13 cellular contexts compared by ENCODE assay signal in the genomic region with DNA sequence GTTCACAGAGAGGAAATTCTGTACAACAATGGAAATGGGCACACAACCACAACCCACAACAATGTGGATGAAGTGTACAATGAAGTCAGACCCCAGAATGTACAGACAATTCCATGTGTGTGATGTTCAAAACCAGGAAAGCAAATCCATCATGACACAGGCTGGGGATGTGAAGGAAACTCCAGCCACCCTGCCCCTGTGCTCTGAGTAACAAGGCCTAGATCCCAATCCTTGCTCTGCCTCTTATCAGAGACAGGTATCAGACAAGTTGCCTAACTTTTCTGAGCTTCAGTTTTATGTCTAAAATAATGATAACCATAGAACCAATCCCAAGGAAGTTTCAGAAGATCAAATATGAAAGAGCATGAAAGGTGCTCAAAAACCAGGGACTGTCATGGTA. TPM values are rescaled to one million over a fixed set of nuclear protein-coding genes. Genes with fewer than 3 reads are reported as not detected.
DNase-seq lines count a peak whose midpoint lies in the region; ATAC-seq, FAIRE-seq and TF ChIP-seq lines count a peak whose summit lies in the region.
"Had no signal": no experiment of that assay in that cellular context is flagged by ENCODE, and none has a peak within 500 bp of the region (broad histone marks: within the 10 kb centered on the region; RNA-seq: fewer than 3 reads in every experiment).

No MANE protein-coding gene starts in this region.

- no peaks in the 10 kb centered on the region for H3K36me3 Mint-ChIP-seq in T-cell
- H3K36me3 Mint-ChIP-seq in type B pancreatic cell: no peaks in the 10 kb centered on the region

- TF ChIP-seq EP300 in HepG2 (IDR thresholded peaks at IDR 0.05; ENCODE audit: low read depth in 2 of 2, low read length in 2 of 2): no peak
- no peak for TF ChIP-seq EP300 in HepG2 (CRISPR knock-in tag; IDR thresholded peaks at IDR 0.05; ENCODE audit: borderline replicate concordance)

- H3K4me1 Mint-ChIP-seq in T-cell: peaks cover 14 to 15% (median 15%) of the 10 kb centered on the region in 3 donors
- H3K4me1 Mint-ChIP-seq in type B pancreatic cell (ENCODE audit: unreplicated experiment): peaks cover 5% of the 10 kb centered on the region

- H3K4me3 ChIP-seq in HepG2 (replicated peaks in 1 of 3; ENCODE audit: insufficient read depth in 1 of 3, low read depth in 2 of 3, low read length in 3 of 3) (no peak overlapping the region), right lobe of liver (no peak overlapping the region), fibroblast of the aortic adventitia (ENCODE audit: low read depth, low read length) (peak overlapping the region; percentile 13)
- H3K4me3 ChIP-seq: body of pancreas had no signal

- H3K9me3 ChIP-seq in HepG2 (ENCODE audit: low read length): no peaks in the 10 kb centered on the region
- no peaks in the 10 kb centered on the region for H3K9me3 ChIP-seq in right lobe of liver
- H3K9me3 ChIP-seq: body of pancreas, lower lobe of right lung had no signal

- FAIRE-seq in HepG2 (lab: Jason Lieb, UNC): no peak

- H3K27me3 Mint-ChIP-seq in T-cell (no peaks in the 10 kb centered on the region), type B pancreatic cell (no peaks in the 10 kb centered on the region)

- H3K27ac Mint-ChIP-seq in T-cell (no peak overlapping the region), type B pancreatic cell (no peak overlapping the region)

- H3K79me2 ChIP-seq in HepG2 (ENCODE audit: insufficient read depth, low read length): peaks cover 17% of the 10 kb centered on the region

- H3K27ac ChIP-seq in HepG2 (ENCODE audit: extremely low read length, insufficient read depth, low read length): no peak overlapping the region
- H3K27ac ChIP-seq in right lobe of liver: peak overlapping the region in 1 of 3 donors; percentile 90

- TF ChIP-seq POLR2A in HepG2 (IDR thresholded peaks at IDR 0.05; ENCODE audit: insufficient read depth in 1 of 2, low read depth in 2 of 2, low read length in 2 of 2) (peak in 1 of 2 experiments; percentile 47; a peak in 1 of 4 replicates), right lobe of liver (IDR thresholded peaks at IDR 0.05) (no peak)

- H2AFZ ChIP-seq in HepG2 (ENCODE audit: low read length): no peak overlapping the region

- H3K4me1 ChIP-seq in HepG2 (ENCODE audit: insufficient read depth, low read length) (peaks cover 25% of the 10 kb centered on the region), right lobe of liver (peaks cover 0 to 11% (median 0%) of the 10 kb centered on the region in 4 donors)

- no peak for DNase-seq in HepG2 (ENCODE audit: low spot score)
- no peak for DNase-seq in right lobe of liver
- DNase-seq in T-cell: no peak
- DNase-seq in fibroblast of the aortic adventitia (ENCODE audit: low read depth): no peak
- no peak for DNase-seq in type B pancreatic cell (ENCODE audit: extremely low spot score, unreplicated experiment)
- DNase-seq in putamen (ENCODE audit: low spot score): no peak
- no peak for DNase-seq in DMS 273 (lab: John Stamatoyannopoulos, UW; ENCODE audit: unreplicated experiment)
- DNase-seq in activated CD4-positive, CD25-positive, alpha-beta regulatory T cell (lab: John Stamatoyannopoulos, UW): no peak
- DNase-seq: body of pancreas; lower lobe of right lung; NCI-H2029; stimulated activated CD4-positive, alpha-beta T cell treated with anti-CD3 and anti-CD28 coated beads, Interleukin-1b, Interleukin-23, amount 100 ng/mL, for 48 hours; stimulated activated naive CD4-positive, alpha-beta T cell had no signal

- H4K20me1 ChIP-seq in HepG2 (ENCODE audit: insufficient read depth, low read length): peaks cover 8% of the 10 kb centered on the region; the same call in 1 of the 2 replicates

- intact Hi-C loops in HepG2 (cut with micrococcal nuclease; ENCODE audit: unreplicated experiment): loop anchor here (5.0 kb wide), 1 partner anchor 38 kb away; no protein-coding TSS in a partner anchor
- intact Hi-C loops in right lobe of liver (cut with DNase I): no loop called here

- in situ Hi-C loops in HepG2 (cut with HindIII; ENCODE audit: extremely low pct_ligation_motif_present, low pct_unique_long_range_greater_than_20kb): no loop called here

- BruUV-seq in HepG2 (replicated peaks; lab: Mats Ljungman, UMichigan): no TSS peak

- H3K4me2 ChIP-seq in HepG2 (ENCODE audit: low read depth, low read length): peak overlapping the region; percentile 91; the same call in 1 of the 2 replicates

- POLR2A ChIA-PET in HepG2 (lab: Yijun Ruan, JAX): interaction anchor here (3.1 to 4.4 kb wide), 3 partner anchors 63 to 75 kb away, joined by 19 to 85 read pairs (median 62); a partner anchor contains a TSS
- POLR2A ChIA-PET in T-cell (lab: Charles Lee): no interaction called here

- CTCF ChIA-PET in HepG2 (lab: Yijun Ruan, JAX; ENCODE audit: low intra/inter-chr PET ratio, low total read pairs): no interaction called here
- CTCF ChIA-PET in T-cell (lab: Charles Lee): interaction anchor here in 1 of 2 donors (0.7 to 1.0 kb wide), 2 partner anchors 57 to 77 kb away, joined by 3 to 4 read pairs; no protein-coding TSS in a partner anchor

- H3K9ac ChIP-seq in HepG2 (ENCODE audit: insufficient read depth, low read depth, low read length): no peak overlapping the region

- H3K27me3 ChIP-seq in HepG2 (ENCODE audit: control insufficient read depth in 1 of 2, insufficient read depth in 2 of 2, low read length in 2 of 2): no peaks in the 10 kb centered on the region; a peak in 1 of 5 replicates
- no peaks in the 10 kb centered on the region for H3K27me3 ChIP-seq in right lobe of liver
- H3K27me3 ChIP-seq: body of pancreas had no signal

- no peak for TF ChIP-seq RAD21 in HepG2 (CRISPR knock-in tag; IDR thresholded peaks at IDR 0.05)

- H3K9me3 Mint-ChIP-seq in T-cell (no peaks in the 10 kb centered on the region), type B pancreatic cell (no peaks in the 10 kb centered on the region)

- H3K36me3 ChIP-seq in HepG2 (replicated peaks in 1 of 2; ENCODE audit: control insufficient read depth in 1 of 2, insufficient read depth in 2 of 2, low read length in 2 of 2): peaks cover 5 to 8% of the 10 kb centered on the region in 2 experiments; a peak in 3 of 5 replicates
- H3K36me3 ChIP-seq in right lobe of liver: no peaks in the 10 kb centered on the region
- H3K36me3 ChIP-seq: lower lobe of right lung had no signal

- H3K4me3 Mint-ChIP-seq in T-cell (peak overlapping the region; percentile 89 to 96 (median 90)), type B pancreatic cell (peak overlapping the region; percentile 95)

- no peak for ATAC-seq in HepG2
- no peak for ATAC-seq in right lobe of liver
- no peak for ATAC-seq in T-cell (replicated peaks in 1 of 4)
- ATAC-seq: body of pancreas, lower lobe of right lung had no signal

- TF ChIP-seq CTCF in HepG2 (CRISPR knock-in tag; IDR thresholded peaks at IDR 0.05): no peak
- TF ChIP-seq CTCF in right lobe of liver (IDR thresholded peaks at IDR 0.05): no peak
- no peak for TF ChIP-seq CTCF in fibroblast of the aortic adventitia (IDR thresholded peaks at IDR 0.05; ENCODE audit: insufficient read depth, low read length)
- no peak for TF ChIP-seq CTCF in type B pancreatic cell (conservative IDR thresholded peaks at IDR 0.05)

TF ChIP-seq in HepG2, 621 proteins besides CTCF, POLR2A, EP300 and RAD21 (continues in another document):
- TF ChIP-seq POLR2AphosphoS5 (IDR thresholded peaks at IDR 0.05; ENCODE audit: low read depth, low read length) (peak; percentile 47; the same call in 1 of the 2 replicates), FIP1L1 (IDR thresholded peaks at IDR 0.05; ENCODE audit: borderline replicate concordance, insufficient read depth, low read depth, low read length) (no peak), ZC3H4 (CRISPR knock-in tag; IDR thresholded peaks at IDR 0.05; ENCODE audit: borderline replicate concordance) (peak; percentile 22; the same call in 1 of the 2 replicates), POLR2G (IDR thresholded peaks at IDR 0.05; ENCODE audit: low read depth, low read length) (peak; percentile 22; the same call in 1 of the 2 replicates), CBX1 (IDR thresholded peaks at IDR 0.05; ENCODE audit: low read depth) (no peak), ZNF101 (CRISPR knock-in tag; IDR thresholded peaks at IDR 0.05; ENCODE audit: borderline replicate concordance, low read depth) (no peak), MAZ (IDR thresholded peaks at IDR 0.05; ENCODE audit: borderline replicate concordance, low read depth, low read length) (no peak), MAZ (CRISPR knock-in tag; IDR thresholded peaks at IDR 0.05; ENCODE audit: low read depth) (0 out of 2 replicates have a peak, but pooled peaks have one; percentile 7), PAF1 (CRISPR knock-in tag; IDR thresholded peaks at IDR 0.05) (peak; percentile 85; the same call in 1 of the 2 replicates)

RNA-seq across cellular contexts. Expression of a gene that starts 1.8 kb away (rescaled TPM):
- total RNA-seq in HepG2 (2016; rRNA removed; fragmentation: Illumina TruSeq; extraction: Trizol): 7.2 and 8.6 TPM in 2 replicates
- 20.8 and 21.6 TPM in 2 replicates for total RNA-seq in HepG2 (2016; cell fraction: cytosol; rRNA removed; fragmentation: Illumina TruSeq; extraction: Trizol; ENCODE audit: low read depth)
- 6.9 and 8.1 TPM in 2 replicates for total RNA-seq in HepG2 (2016; cell fraction: insoluble cytoplasmic fraction; rRNA removed; fragmentation: Illumina TruSeq; extraction: Trizol)
- total RNA-seq in HepG2 (2016; cell fraction: membrane; rRNA removed; fragmentation: Illumina TruSeq; extraction: Trizol): 15.4 and 16.2 TPM in 2 replicates
- 6.3 TPM in 2 replicates for total RNA-seq in HepG2 (2016; cell fraction: nucleus; rRNA removed; fragmentation: Illumina TruSeq; extraction: Trizol)
- 2.0 and 2.8 TPM in 2 replicates for polyA plus RNA-seq in HepG2 (2011; rRNA removed)
- 1.3 and 3.1 TPM in 2 replicates for polyA plus RNA-seq in HepG2 (2011; cell fraction: cytosol; rRNA removed)
- polyA plus RNA-seq in HepG2 (2011; cell fraction: nucleus; rRNA removed): 4.1 and 5.0 TPM in 2 replicates
- 3.8 and 4.5 TPM in 2 replicates for polyA plus RNA-seq in HepG2 (2012)
- 14.5 and 18.3 TPM in 2 replicates for polyA plus RNA-seq in HepG2 (2016; cell fraction: cytosol; fragmentation: Illumina TruSeq; extraction: Trizol; ENCODE audit: low read depth)
- polyA plus RNA-seq in HepG2 (2016; cell fraction: insoluble cytoplasmic fraction; fragmentation: Illumina TruSeq; extraction: Trizol; ENCODE audit: low read depth): 6.1 and 7.7 TPM in 2 replicates
- polyA plus RNA-seq in HepG2 (2016; cell fraction: membrane; fragmentation: Illumina TruSeq; extraction: Trizol; ENCODE audit: low read depth): 13.5 and 16.8 TPM in 2 replicates
- 7.1 and 7.6 TPM in 2 replicates for polyA plus RNA-seq in HepG2 (2016; cell fraction: nucleus; fragmentation: Illumina TruSeq; extraction: Trizol; ENCODE audit: insufficient read depth, low read depth)
- polyA minus RNA-seq in HepG2 (2011; rRNA and poly(A)+ RNA removed; ENCODE audit: low replicate concordance): 2.1 and 2.6 TPM in 2 replicates
- 0.79 and 1.4 TPM in 2 replicates for polyA minus RNA-seq in HepG2 (2011; cell fraction: cytosol; rRNA and poly(A)+ RNA removed)
- polyA minus RNA-seq in HepG2 (2011; cell fraction: nucleus; rRNA and poly(A)+ RNA removed): 3.7 and 5.0 TPM in 2 replicates
- 1 to 10 TPM; 1.7 to 5.5 (median 3.9) TPM for total RNA-seq in right lobe of liver
- total RNA-seq in T-cell: 1 to 10 TPM in 4 of 5 donors, under 1 TPM in 1; 0.98 to 3.1 (median 2.6) TPM
- 2.0 and 3.4 TPM in 2 replicates for total RNA-seq in fibroblast of the aortic adventitia (ENCODE audit: low replicate concordance)
- total RNA-seq in type B pancreatic cell (ENCODE audit: low replicate concordance): 3.0 and 6.3 TPM in 2 replicates
